ENCODE assay signal across 21 cellular contexts in genomic region chr14:97369901-97370300, GRCh38.
DNase-seq lines count a peak whose midpoint lies in the region; ATAC-seq, FAIRE-seq and TF ChIP-seq lines count a peak whose summit lies in the region.
"Had no signal": no experiment of that assay in that cellular context is flagged by ENCODE, and none has a peak within 500 bp of the region (broad histone marks: within the 10 kb centered on the region; RNA-seq: fewer than 3 reads in every experiment).

No MANE protein-coding gene starts in this region.

- no peak for TF ChIP-seq CTCF in GM12878 (IDR thresholded peaks at IDR 0.05 in 2 of 3, conservative IDR thresholded peaks at IDR 0.05 in 1 of 3; ENCODE audit: control insufficient read depth in 2 of 3, extremely low read depth in 1 of 3, insufficient read depth in 1 of 3, low read depth in 3 of 3, low read length in 3 of 3)

- no peak for FAIRE-seq in GM12878 (lab: Jason Lieb, UNC)
- FAIRE-seq: A204.1, HTR-8/SVneo had no signal

- no TSS peak for BruUV-seq in GM12878 (replicated peaks; lab: Mats Ljungman, UMichigan)

- no peaks in the 10 kb centered on the region for H4K20me1 ChIP-seq in GM12878 (ENCODE audit: control insufficient read depth, insufficient read depth)

- no peak overlapping the region for H3K4me3 ChIP-seq in MG63
- H3K4me3 ChIP-seq in GM12878: no peak overlapping the region

- no peak for TF ChIP-seq RAD21 in GM12878 (IDR thresholded peaks at IDR 0.05; ENCODE audit: insufficient read depth, low read depth, low read length)

- RAD21 ChIA-PET in GM12878 (lab: Charles Lee; ENCODE audit: unreplicated experiment): interaction anchor here (1.0 to 2.8 kb wide), 7 partner anchors 8 to 63 kb away, joined by 3 to 10 read pairs (median 4); no protein-coding TSS in a partner anchor

- no peak overlapping the region for H3K4me2 ChIP-seq in GM12878 (ENCODE audit: control insufficient read depth, insufficient read depth)

- H3K79me2 ChIP-seq in GM12878 (ENCODE audit: control insufficient read depth, insufficient read depth, low read length): no peaks in the 10 kb centered on the region

- CTCF ChIA-PET in GM12878 (lab: Yijun Ruan, JAX): interaction anchor here (1.0 kb wide), 2 partner anchors 13 to 14 kb away, joined by 3 to 4 read pairs; no protein-coding TSS in a partner anchor

- no peak overlapping the region for H3K27ac ChIP-seq in GM12878 (ENCODE audit: control insufficient read depth, insufficient read depth)
- H3K27ac ChIP-seq: C4-2B, HL-60 had no signal

- intact Hi-C loops in GM12878 (cut with micrococcal nuclease; ENCODE audit: unreplicated experiment): no loop called here

- WGBS in GM12878 (ENCODE audit: insufficient coverage, insufficient replicate concordance, low lambda C conversion rate, missing lambda C conversion rate): 69% methylated on average over 2 of the region's 2 CpGs

- no peak for TF ChIP-seq POLR2A in GM12878 (IDR thresholded peaks at IDR 0.05; ENCODE audit: low read depth, low read length)

- H3K36me3 ChIP-seq in MG63 (no peaks in the 10 kb centered on the region), GM12878 (ENCODE audit: control insufficient read depth in 2 of 2, insufficient read depth in 2 of 2, low read length in 1 of 2) (no peaks in the 10 kb centered on the region)
- H3K36me3 ChIP-seq: BE2C had no signal

- H3K27me3 ChIP-seq in MG63: no peaks in the 10 kb centered on the region
- no peaks in the 10 kb centered on the region for H3K27me3 ChIP-seq in GM12878 (replicated peaks in 1 of 2; ENCODE audit: control insufficient read depth in 2 of 2, insufficient read depth in 2 of 2, low read length in 1 of 2)
- H3K27me3 ChIP-seq: BE2C had no signal

- in situ Hi-C loops in GM12878 (cut with MboI): no loop called here

- POLR2A ChIA-PET in GM12878 (lab: Charles Lee): interaction anchor here (0.7 to 2.9 kb wide), 5 partner anchors 9 to 44 kb away, joined by 3 to 13 read pairs (median 4); no protein-coding TSS in a partner anchor

- peak; percentile 32; the same call in 2 of the 3 replicates for ATAC-seq in GM12878
- ATAC-seq: HCT116 had no signal

- SMC1A ChIA-PET in GM12878 (lab: Charles Lee; ENCODE audit: uncharacterized antibody, unreplicated experiment): interaction anchor here (0.6 to 2.5 kb wide), 13 partner anchors 9 to 165 kb away, joined by 3 to 13 read pairs (median 3); no protein-coding TSS in a partner anchor

- no peak overlapping the region for H3K9ac ChIP-seq in GM12878 (ENCODE audit: control insufficient read depth, insufficient read depth, low read length)

- no peaks in the 10 kb centered on the region for H3K9me3 ChIP-seq in MG63
- H3K9me3 ChIP-seq in GM12878 (replicated peaks; ENCODE audit: control insufficient read depth, insufficient read depth, low read length): no peaks in the 10 kb centered on the region
- H3K9me3 ChIP-seq: BE2C had no signal

- no peak for TF ChIP-seq EP300 in GM12878 (IDR thresholded peaks at IDR 0.05; ENCODE audit: borderline replicate concordance in 1 of 2, control insufficient read depth in 1 of 2, low read depth in 2 of 2, low read length in 2 of 2)

- no peak overlapping the region for H2AFZ ChIP-seq in GM12878 (ENCODE audit: control insufficient read depth, low read depth, low read length)

- peak; percentile 10 for DNase-seq in HT1080 (ENCODE audit: low read depth)
- peak; percentile 40 for DNase-seq in MG63
- peak; percentile 9 for DNase-seq in RPMI7951 (ENCODE audit: low read depth)
- no peak for DNase-seq in GM12878 (ENCODE audit: low read depth, low spot score)
- DNase-seq in C1 segment of cervical spinal cord (lab: John Stamatoyannopoulos, UW): no peak
- DNase-seq in NCI-H82 (lab: John Stamatoyannopoulos, UW): no peak
- no peak for DNase-seq in CD1c-positive myeloid dendritic cell (ENCODE audit: extremely low spot score)
- DNase-seq: ACHN; BE2C; CD4-positive, alpha-beta memory T cell; DMS153; DMS79; GF-D8; GOT3; H7; HFFc6 had no signal

- H3K4me1 ChIP-seq in GM12878 (ENCODE audit: control insufficient read depth, insufficient read depth, low read length): no peaks in the 10 kb centered on the region; the same call in 1 of the 2 replicates
- H3K4me1 ChIP-seq: BE2C had no signal

TF ChIP-seq in GM12878, 131 proteins besides CTCF, POLR2A, EP300 and RAD21:
- TF ChIP-seq NR2F1 (conservative IDR thresholded peaks at IDR 0.05) (peak; percentile 31; the same call in 1 of the 2 replicates), CHD4 (IDR thresholded peaks at IDR 0.05) (no peak), RBBP5 (conservative IDR thresholded peaks at IDR 0.05) (no peak), MEF2B (IDR thresholded peaks at IDR 0.05; ENCODE audit: partially characterized antibody, poor library complexity, severe bottlenecking) (no peak), MTA2 (IDR thresholded peaks at IDR 0.05; ENCODE audit: low read depth) (no peak), STAT1 (conservative IDR thresholded peaks at IDR 0.05) (no peak), SMC3 (IDR thresholded peaks at IDR 0.05; ENCODE audit: borderline replicate concordance, low read length) (no peak), PAX5 (IDR thresholded peaks at IDR 0.05; ENCODE audit: borderline replicate concordance, low read depth, low read length) (no peak), CBFB (IDR thresholded peaks at IDR 0.05; ENCODE audit: low read depth) (no peak), RUNX3 (IDR thresholded peaks at IDR 0.05; ENCODE audit: low read length) (peak; percentile 57), FOXK2 (IDR thresholded peaks at IDR 0.05) (no peak), NRF1 (conservative IDR thresholded peaks at IDR 0.05; ENCODE audit: low read depth, low read length) (no peak), PML (IDR thresholded peaks at IDR 0.05; ENCODE audit: low read length) (no peak), GATAD2B (conservative IDR thresholded peaks at IDR 0.05; ENCODE audit: low read depth) (no peak), ESRRA (IDR thresholded peaks at IDR 0.05; ENCODE audit: low read length) (no peak)
- TF ChIP-seq, protein P1, sequence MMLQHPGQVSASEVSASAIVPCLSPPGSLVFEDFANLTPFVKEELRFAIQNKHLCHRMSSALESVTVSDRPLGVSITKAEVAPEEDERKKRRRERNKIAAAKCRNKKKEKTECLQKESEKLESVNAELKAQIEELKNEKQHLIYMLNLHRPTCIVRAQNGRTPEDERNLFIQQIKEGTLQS (IDR thresholded peaks at IDR 0.05; ENCODE audit: borderline replicate concordance, extremely low read depth, low read depth, low read length): no peak
- TF ChIP-seq, protein P2, sequence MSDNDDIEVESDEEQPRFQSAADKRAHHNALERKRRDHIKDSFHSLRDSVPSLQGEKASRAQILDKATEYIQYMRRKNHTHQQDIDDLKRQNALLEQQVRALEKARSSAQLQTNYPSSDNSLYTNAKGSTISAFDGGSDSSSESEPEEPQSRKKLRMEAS (IDR thresholded peaks at IDR 0.05; ENCODE audit: low read depth, low read length): no peak

Comparison
In these comparisons a context has a peak if more than half of its experiments do, and no peak if none do; other contexts are left out.
1. DNase-seq: peak in HT1080 (single experiment), MG63 (single experiment) and RPMI7951 (single experiment); none in GM12878 (single experiment), C1 segment of cervical spinal cord (0 of 14), NCI-H82 (single experiment) and CD1c-positive myeloid dendritic cell (single experiment).